ENCODE assay signal across 6 cellular contexts in genomic region chr5:177534433-177534832, GRCh38. TPM values are rescaled to one million over a fixed set of nuclear protein-coding genes. Genes with fewer than 3 reads are reported as not detected.
DNase-seq lines count a peak whose midpoint lies in the region; ATAC-seq and TF ChIP-seq lines count a peak whose summit lies in the region.
"Not testable (repeated sequence)": the region's sequence is repeated elsewhere in the genome, so short reads cannot be mapped to it uniquely, and the experiment has no call there.

No MANE protein-coding gene starts in this region.

- not testable (repeated sequence) for H3K27me3 ChIP-seq in right lobe of liver; psoas muscle (ENCODE audit: insufficient read depth in 3 of 3, low read length in 2 of 3); sigmoid colon; skeletal muscle tissue (ENCODE audit: control insufficient read depth in 3 of 3, insufficient read depth in 3 of 3, low read length in 3 of 3); tibial artery

- H3K9me3 ChIP-seq in T-helper 17 cell (ENCODE audit: control insufficient read depth, low read length, poor library complexity, severe bottlenecking); right lobe of liver; psoas muscle; sigmoid colon; skeletal muscle tissue (ENCODE audit: control insufficient read depth in 3 of 3, low read length in 3 of 3); tibial artery: not testable (repeated sequence)

- H3K4me3 ChIP-seq in right lobe of liver; psoas muscle; sigmoid colon; skeletal muscle tissue (ENCODE audit: low read length in 3 of 3); tibial artery: not testable (repeated sequence)

- TF ChIP-seq POLR2A in right lobe of liver (IDR thresholded peaks at IDR 0.05); sigmoid colon (IDR thresholded peaks at IDR 0.05): not testable (repeated sequence)

- peak overlapping the region; percentile 43 to 62 (median 56) for H3K9ac ChIP-seq in skeletal muscle tissue (ENCODE audit: low read depth in 1 of 3, low read length in 3 of 3)

- intact Hi-C loops in right lobe of liver (cut with DNase I); psoas muscle (cut with DNase I); sigmoid colon (cut with DNase I); tibial artery (cut with DNase I; ENCODE audit: low total_unique reads): not testable (repeated sequence)

- H3K36me3 Mint-ChIP-seq in T-helper 17 cell (ENCODE audit: low read depth): not testable (repeated sequence)

- H3K27ac Mint-ChIP-seq in T-helper 17 cell: not testable (repeated sequence)

- H3K36me3 ChIP-seq in right lobe of liver: peaks cover 0 to 61% (median 6%) of the 10 kb centered on the region in 4 donors
- H3K36me3 ChIP-seq in psoas muscle (ENCODE audit: insufficient read depth in 1 of 2, low read depth in 1 of 2): peaks cover 4 to 82% of the 10 kb centered on the region in 2 donors
- H3K36me3 ChIP-seq in sigmoid colon: peaks cover 15 to 83% (median 33%) of the 10 kb centered on the region in 4 donors
- peaks cover 48 to 65% (median 54%) of the 10 kb centered on the region in 3 donors for H3K36me3 ChIP-seq in skeletal muscle tissue (ENCODE audit: control insufficient read depth in 3 of 3, insufficient read depth in 3 of 3, low read length in 3 of 3)
- peaks cover 31 to 75% (median 69%) of the 10 kb centered on the region in 3 donors for H3K36me3 ChIP-seq in tibial artery

- peaks cover 14% of the 10 kb centered on the region for H3K4me1 Mint-ChIP-seq in T-helper 17 cell

- peaks cover 0 to 17% (median 6%) of the 10 kb centered on the region in 4 donors for H3K4me1 ChIP-seq in right lobe of liver
- H3K4me1 ChIP-seq in psoas muscle: peaks cover 57% of the 10 kb centered on the region
- H3K4me1 ChIP-seq in sigmoid colon: peaks cover 0 to 67% (median 54%) of the 10 kb centered on the region in 4 donors
- H3K4me1 ChIP-seq in skeletal muscle tissue (ENCODE audit: control insufficient read depth in 3 of 3, insufficient read depth in 3 of 3, low read length in 3 of 3): peaks cover 54 to 71% (median 71%) of the 10 kb centered on the region in 3 donors
- peaks cover 14 to 54% (median 39%) of the 10 kb centered on the region in 4 donors for H3K4me1 ChIP-seq in tibial artery

- not testable (repeated sequence) for ATAC-seq in T-helper 17 cell
- peak; percentile 70 to 76 (median 71) for ATAC-seq in right lobe of liver
- ATAC-seq in psoas muscle: peak in 1 of 4 donors; percentile 45

- H3K4me3 Mint-ChIP-seq in T-helper 17 cell: peak overlapping the region; percentile 12

- not testable (repeated sequence) for TF ChIP-seq EP300 in sigmoid colon (IDR thresholded peaks at IDR 0.05)

- not testable (repeated sequence) for DNase-seq in T-helper 17 cell, psoas muscle, tibial artery
- DNase-seq in right lobe of liver (peak in 1 of 3 donors; percentile 62), sigmoid colon (peak; percentile 9)

- H3K27ac ChIP-seq in right lobe of liver (peak overlapping the region in 2 of 3 donors; percentile 19 to 26), psoas muscle (peak overlapping the region; percentile 86), sigmoid colon (peak overlapping the region in 1 of 4 donors; percentile 83), skeletal muscle tissue (ENCODE audit: low read depth, low read length) (peak overlapping the region; percentile 65), tibial artery (peak overlapping the region; percentile 45 to 79)

- H3K27me3 Mint-ChIP-seq in T-helper 17 cell: not testable (repeated sequence)

- 23% methylated on average over 4 of the region's 7 CpGs for WGBS in right lobe of liver (ENCODE audit: insufficient coverage, low coverage, low lambda C conversion rate, missing lambda C conversion rate)
- WGBS in psoas muscle, 3 donors: 20 to 61% (median 29%) methylated on average over 7 of the region's 7 CpGs
- 98% methylated on average over 7 of the region's 7 CpGs for WGBS in sigmoid colon, 2 donors

- not testable (repeated sequence) for TF ChIP-seq CTCF in right lobe of liver (IDR thresholded peaks at IDR 0.05); psoas muscle (IDR thresholded peaks at IDR 0.05); sigmoid colon (IDR thresholded peaks at IDR 0.05); tibial artery (IDR thresholded peaks at IDR 0.05)

RNA-seq across cellular contexts. Expression of gene DDX41, which starts 17.7 kb away (rescaled TPM):
- total RNA-seq in T-helper 17 cell (10 to 100 TPM; 58.6 to 66.9 TPM), right lobe of liver (10 to 100 TPM; 35.1 to 64.8 (median 47.9) TPM), psoas muscle (10 to 100 TPM; 37.2 to 41.0 (median 40.2) TPM), sigmoid colon (10 to 100 TPM; 47.8 to 55.1 (median 51.6) TPM), skeletal muscle tissue (33.9 TPM)
- polyA plus RNA-seq in psoas muscle (10 to 100 TPM; 45.6 to 71.6 (median 57.3) TPM), sigmoid colon (10 to 100 TPM; 69.7 to 78.4 (median 72.6) TPM)

RNA-seq across cellular contexts. Expression of gene FAM193B, which starts 19.9 kb away (rescaled TPM):
- total RNA-seq in T-helper 17 cell (100 to 1,000 TPM; 143 to 167 TPM), right lobe of liver (10 to 100 TPM; 22.1 to 55.4 (median 39.2) TPM), psoas muscle (10 to 100 TPM; 27.2 to 36.7 (median 30.3) TPM), sigmoid colon (10 to 100 TPM; 39.6 to 82.8 (median 43.9) TPM), skeletal muscle tissue (11.0 TPM)
- polyA plus RNA-seq in psoas muscle (10 to 100 TPM; 26.9 to 31.2 (median 27.0) TPM), sigmoid colon (10 to 100 TPM in 2 of 3 donors, 1 to 10 TPM in 1; 9.0 to 87.4 (median 10.2) TPM)

RNA-seq across cellular contexts. Expression of gene DOK3, which starts 24.8 kb away (rescaled TPM):
- 1 to 10 TPM; 5.1 to 8.0 TPM for total RNA-seq in T-helper 17 cell
- 1 to 10 TPM; 2.5 to 6.6 (median 3.9) TPM for total RNA-seq in right lobe of liver
- 1 to 10 TPM; 2.4 to 5.4 (median 3.1) TPM for total RNA-seq in psoas muscle
- 1 to 10 TPM in 2 of 3 donors, under 1 TPM in 1; 0.44 to 5.0 (median 3.8) TPM for polyA plus RNA-seq in psoas muscle
- total RNA-seq in sigmoid colon: 1 to 10 TPM; 4.6 to 8.0 (median 6.5) TPM
- polyA plus RNA-seq in sigmoid colon: 10 to 100 TPM in 1 of 3 donors, 1 to 10 TPM in 2; 3.0 to 20.2 (median 7.2) TPM
- total RNA-seq in skeletal muscle tissue: 5.7 TPM

RNA-seq across cellular contexts. Expression of gene PDLIM7, which starts 37.0 kb away (rescaled TPM):
- total RNA-seq in T-helper 17 cell (10 to 100 TPM in 1 of 2 donors, 1 to 10 TPM in 1; 6.8 to 16.2 TPM), right lobe of liver (10 to 100 TPM in 4 of 6 experiments, 1 to 10 TPM in 2; 3.7 to 24.0 (median 13.6) TPM), psoas muscle (100 to 1,000 TPM; 134 to 221 (median 161) TPM), sigmoid colon (100 to 1,000 TPM; 274 to 923 (median 482) TPM), skeletal muscle tissue (44.9 TPM)
- polyA plus RNA-seq in psoas muscle (100 to 1,000 TPM; 174 to 254 (median 221) TPM), sigmoid colon (10 to 100 TPM in 2 of 3 donors, 1 to 10 TPM in 1; 7.2 to 58.5 (median 14.4) TPM)

RNA-seq across cellular contexts. Expression of gene TMED9, which starts 57.6 kb away (rescaled TPM):
- 10 to 100 TPM; 63.3 to 69.6 TPM for total RNA-seq in T-helper 17 cell
- 100 to 1,000 TPM in 5 of 6 experiments, 10 to 100 TPM in 1; 81.8 to 149 (median 133) TPM for total RNA-seq in right lobe of liver
- 10 to 100 TPM; 47.5 to 71.9 (median 56.7) TPM for total RNA-seq in psoas muscle
- polyA plus RNA-seq in psoas muscle: 100 to 1,000 TPM in 2 of 3 donors, 10 to 100 TPM in 1; 78.3 to 185 (median 115) TPM
- 10 to 100 TPM; 48.9 to 64.5 (median 55.6) TPM for total RNA-seq in sigmoid colon
- polyA plus RNA-seq in sigmoid colon: 100 to 1,000 TPM in 1 of 3 donors, 10 to 100 TPM in 2; 37.2 to 221 (median 73.8) TPM
- total RNA-seq in skeletal muscle tissue: 37.6 TPM
